17 cellular contexts compared by ENCODE assay signal in the genomic region with DNA sequence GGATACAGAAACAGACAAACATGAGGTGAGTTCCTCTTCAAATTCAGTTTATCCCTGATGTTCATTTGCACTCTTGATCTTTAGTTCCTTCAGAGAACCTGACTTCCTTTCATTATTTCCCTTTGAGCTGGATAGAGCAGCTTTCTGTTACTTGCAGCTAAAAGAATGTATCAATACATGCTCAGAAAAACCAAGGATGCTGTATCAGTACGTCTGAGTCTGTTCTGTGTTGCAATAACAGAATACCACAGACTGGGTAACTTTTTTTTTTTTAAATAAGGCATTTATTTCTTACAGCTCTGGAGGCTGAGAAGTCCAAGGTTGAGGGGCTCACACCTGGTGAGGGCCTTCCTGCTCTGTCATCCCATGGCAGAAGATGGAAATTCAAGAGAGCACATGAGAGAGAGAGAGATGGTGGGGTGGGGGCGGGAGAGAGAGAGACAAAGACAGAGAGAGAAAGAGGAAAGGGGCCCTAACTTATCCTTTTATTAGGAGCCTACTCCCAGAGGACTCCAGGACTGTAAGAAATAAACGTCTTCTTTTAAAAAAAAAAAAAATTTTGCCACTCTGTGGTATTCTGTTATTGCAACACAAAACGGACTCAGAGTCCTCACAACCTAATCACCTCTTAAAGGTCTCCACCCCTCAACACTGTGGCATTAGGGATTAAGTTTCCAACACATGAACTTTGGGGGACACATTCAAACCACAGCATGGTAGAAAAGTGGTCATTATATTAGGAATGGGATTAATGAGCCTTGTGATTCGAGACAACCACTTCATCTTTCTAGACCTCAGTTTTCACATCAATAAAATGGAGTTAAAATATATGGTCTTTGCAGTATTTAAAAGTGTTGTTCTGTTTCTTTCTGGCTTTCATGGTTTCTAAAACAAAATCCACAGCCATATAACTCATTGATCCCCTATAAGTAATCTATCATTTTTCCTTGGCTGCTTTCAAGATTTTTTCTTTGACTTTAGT. TPM values are rescaled to one million over a fixed set of nuclear protein-coding genes. Genes with fewer than 3 reads are reported as not detected.
DNase-seq lines count a peak whose midpoint lies in the region; ATAC-seq and TF ChIP-seq lines count a peak whose summit lies in the region.
"Had no signal": no experiment of that assay in that cellular context is flagged by ENCODE, and none has a peak within 500 bp of the region (broad histone marks: within the 10 kb centered on the region; RNA-seq: fewer than 3 reads in every experiment).

No MANE protein-coding gene starts in this region.

- H3K9me2 ChIP-seq in GM23248 (ENCODE audit: insufficient read depth): no peaks in the 10 kb centered on the region

- H3K27ac ChIP-seq in GM23248 (peak overlapping the region; percentile 53), neutrophil (peak overlapping the region; percentile 30)
- H3K27ac ChIP-seq: PC-9, tibial artery had no signal

- H3F3A ChIP-seq in GM23248 (ENCODE audit: insufficient read depth): peaks cover 14% of the 10 kb centered on the region

- DNase-seq in GM23248: peak; percentile 66
- peak; percentile 97 for DNase-seq in NB4 (ENCODE audit: low read depth)
- peak; percentile 67 for DNase-seq in adipocyte (ENCODE audit: low read depth)
- no peak for DNase-seq in DMS53 treated with DMSO at 0.1 percent for 48 hours (lab: John Stamatoyannopoulos, UW; ENCODE audit: unreplicated experiment)
- DNase-seq in superior temporal gyrus (ENCODE audit: extremely low spot score): no peak
- DNase-seq: activated CD4-positive, alpha-beta T cell treated with anti-CD3 and anti-CD28 coated beads, Interleukin-2, amount 50 U/mL, for 4 hours; CD4-positive, alpha-beta memory T cell; effector memory CD8-positive, alpha-beta T cell; foreskin melanocyte; NCI-H187; NCI-H510A; tibial artery had no signal

- TF ChIP-seq CTCF in NB4 (IDR thresholded peaks at IDR 0.05; ENCODE audit: low read depth, low read length): no peak
- no peak for TF ChIP-seq CTCF in neutrophil (IDR thresholded peaks at IDR 0.05)

- H3K79me2 ChIP-seq in GM23248 (ENCODE audit: insufficient read depth): no peaks in the 10 kb centered on the region

- H3K9me3 ChIP-seq in GM23248 (ENCODE audit: low read depth) (no peaks in the 10 kb centered on the region), adipocyte (ENCODE audit: control insufficient read depth, low read length) (no peaks in the 10 kb centered on the region), neutrophil (no peaks in the 10 kb centered on the region)
- H3K9me3 ChIP-seq: tibial artery had no signal

- no peaks in the 10 kb centered on the region for H4K20me1 ChIP-seq in GM23248 (ENCODE audit: insufficient read depth)

- H3K4me3 ChIP-seq in GM23248: no peak overlapping the region
- peak overlapping the region; percentile 6 for H3K4me3 ChIP-seq in NB4 (ENCODE audit: low read depth, low read length)
- no peak overlapping the region for H3K4me3 ChIP-seq in adipocyte (ENCODE audit: low read length)
- H3K4me3 ChIP-seq in neutrophil (ENCODE audit: low read depth in 1 of 2, low read length in 1 of 2): no peak overlapping the region
- H3K4me3 ChIP-seq: PC-9, smooth muscle cell, tibial artery had no signal

- no peaks in the 10 kb centered on the region for H3K36me3 ChIP-seq in GM23248 (ENCODE audit: low read depth)
- H3K36me3 ChIP-seq in adipocyte (ENCODE audit: control insufficient read depth, insufficient read depth, low read length, severe bottlenecking): no peaks in the 10 kb centered on the region
- no peaks in the 10 kb centered on the region for H3K36me3 ChIP-seq in neutrophil
- H3K36me3 ChIP-seq: tibial artery had no signal

- WGBS in GM23248 (ENCODE audit: low coverage in 1 of 2, low lambda C conversion rate in 2 of 2, missing lambda C conversion rate in 2 of 2), 2 experiments: 40 to 50% methylated on average over 5 of the region's 5 CpGs

- peak overlapping the region; percentile 49 for H2AFZ ChIP-seq in GM23248
- H2AFZ ChIP-seq: PC-9 had no signal

- H3K4me1 ChIP-seq in GM23248 (ENCODE audit: insufficient read depth): peaks cover 11% of the 10 kb centered on the region
- H3K4me1 ChIP-seq in adipocyte (ENCODE audit: control insufficient read depth, insufficient read depth, low read length): peaks cover 27% of the 10 kb centered on the region
- H3K4me1 ChIP-seq in neutrophil (ENCODE audit: control insufficient read depth in 1 of 2, insufficient read depth in 1 of 2, low read depth in 1 of 2, low read length in 1 of 2): peaks cover 17 to 25% of the 10 kb centered on the region in 2 experiments
- H3K4me1 ChIP-seq: tibial artery had no signal

- H3K27me3 ChIP-seq in GM23248 (replicated peaks; ENCODE audit: insufficient read depth) (no peaks in the 10 kb centered on the region), adipocyte (replicated peaks; ENCODE audit: control insufficient read depth, insufficient read depth, low read length) (no peaks in the 10 kb centered on the region), neutrophil (no peaks in the 10 kb centered on the region)
- H3K27me3 ChIP-seq: tibial artery had no signal

- no peak for ATAC-seq in HG02798 (IDR thresholded peaks at IDR 0.05; ENCODE audit: poor library complexity, unreplicated experiment)
- ATAC-seq: effector memory CD8-positive, alpha-beta T cell had no signal

- in situ Hi-C loops in GM23248 (cut with MboI): no loop called here

- H3K4me2 ChIP-seq in GM23248 (ENCODE audit: unreplicated experiment): no peak overlapping the region
- H3K4me2 ChIP-seq: PC-9, smooth muscle cell had no signal

- no peak overlapping the region for H3K9ac ChIP-seq in GM23248
- peak overlapping the region; percentile 11 for H3K9ac ChIP-seq in adipocyte (ENCODE audit: low read length)

- no peak for TF ChIP-seq POLR2A in NB4 (IDR thresholded peaks at IDR 0.05; ENCODE audit: extremely low read depth, insufficient read length)

RNA-seq across cellular contexts. Expression of a gene that starts 18.4 kb away (rescaled TPM):
- 11.6 and 19.8 TPM in 2 replicates for total RNA-seq in GM23248 (2014; rRNA removed; shearing (Covaris generic))
- polyA plus RNA-seq in GM23248 (2016; fragmentation: Nextera tagmentation; extraction: Ambion mirVana): 3.6 TPM in 2 replicates

RNA-seq across cellular contexts. Expression of a gene that starts 19.0 kb away (rescaled TPM):
- total RNA-seq in GM23248 (2014; rRNA removed; shearing (Covaris generic)): under 0.01 TPM in 1 of 2 replicates, not detected in the other
- 0.15 and 0.24 TPM in 2 replicates for polyA plus RNA-seq in GM23248 (2016; fragmentation: Nextera tagmentation; extraction: Ambion mirVana)
- total RNA-seq: Daoy, smooth muscle cell had no signal

Comparison
In these comparisons a context has a peak if more than half of its experiments do, and no peak if none do; other contexts are left out.
1. DNase-seq: peak in GM23248 (single experiment), NB4 (single experiment) and adipocyte (single experiment); none in DMS53 treated with DMSO at 0.1 percent for 48 hours (single experiment) and superior temporal gyrus (single experiment).